ENCODE assay signal across 14 cellular contexts in genomic region chr5:126351138-126351537, GRCh38.
DNase-seq lines count a peak whose midpoint lies in the region; ATAC-seq, FAIRE-seq and TF ChIP-seq lines count a peak whose summit lies in the region.
"Had no signal": no experiment of that assay in that cellular context is flagged by ENCODE, and none has a peak within 500 bp of the region (broad histone marks: within the 10 kb centered on the region; RNA-seq: fewer than 3 reads in every experiment).

No MANE protein-coding gene starts in this region.

- H3K36me3 Mint-ChIP-seq in nephron progenitor cell (ENCODE audit: low read depth): peaks cover 4% of the 10 kb centered on the region
- H3K36me3 Mint-ChIP-seq: activated naive CD4-positive, alpha-beta T cell treated with anti-CD3 and anti-CD28 coated beads, Interleukin-2, amount 50 U/mL, for 24 hours had no signal

- no peak overlapping the region for H3K4me3 Mint-ChIP-seq in nephron progenitor cell
- H3K4me3 Mint-ChIP-seq: activated naive CD4-positive, alpha-beta T cell treated with anti-CD3 and anti-CD28 coated beads, Interleukin-2, amount 50 U/mL, for 24 hours had no signal

- ATAC-seq in left lobe of liver: no peak
- no peak for ATAC-seq in GM21723 (IDR thresholded peaks at IDR 0.05; ENCODE audit: unreplicated experiment)

- peaks cover 4% of the 10 kb centered on the region for H3K27me3 Mint-ChIP-seq in nephron progenitor cell (ENCODE audit: low read depth, poor library complexity)

- in situ Hi-C loops in SK-MEL-5 (cut with HindIII; ENCODE audit: low pct_unique_long_range_greater_than_20kb, low sequenced_read_pairs): loop anchor here (5.0 kb wide), 1 partner anchor 181 kb away; no protein-coding TSS in a partner anchor
- in situ Hi-C loops in GM13977 (cut with MboI; ENCODE audit: low pct_unique_long_range_greater_than_20kb, low sequenced_read_pairs, unreplicated experiment): no loop called here

- TF ChIP-seq CTCF in epithelial cell of proximal tubule (conservative IDR thresholded peaks at IDR 0.05; ENCODE audit: low read depth, low read length): no peak
- no peak for TF ChIP-seq CTCF in nephron progenitor cell (IDR thresholded peaks at IDR 0.05)
- no peak for TF ChIP-seq CTCF in D721Med (IDR thresholded peaks at IDR 0.05; ENCODE audit: insufficient read depth, missing control alignments)
- TF ChIP-seq CTCF in GM13977 (IDR thresholded peaks at IDR 0.05; ENCODE audit: extremely low read depth, insufficient read depth, missing control alignments): no peak

- H3K27ac Mint-ChIP-seq in nephron progenitor cell: peak overlapping the region; percentile 72
- H3K27ac Mint-ChIP-seq: activated naive CD4-positive, alpha-beta T cell treated with anti-CD3 and anti-CD28 coated beads, Interleukin-2, amount 50 U/mL, for 24 hours had no signal

- peaks cover 57% of the 10 kb centered on the region for H3K4me1 Mint-ChIP-seq in nephron progenitor cell

- no peak for FAIRE-seq in D721Med (lab: Jason Lieb, UNC)

- peak; percentile 89 for DNase-seq in EH (ENCODE audit: low read depth)
- DNase-seq in SK-MEL-5 (ENCODE audit: low read depth, low spot score): peak; percentile 13
- peak; percentile 63 for DNase-seq in epithelial cell of proximal tubule (ENCODE audit: low read depth)
- no peak for DNase-seq in nephron progenitor cell
- DNase-seq in D721Med (ENCODE audit: insufficient read length, low spot score): no peak
- no peak for DNase-seq in left lobe of liver (ENCODE audit: low spot score)
- no peak for DNase-seq in GM13977 (ENCODE audit: low spot score)
- DNase-seq: activated CD8-positive, alpha-beta memory T cell treated with anti-CD3 and anti-CD28 coated beads, Interleukin-2, amount 50 U/mL, for 4 hours; AML-193; DMS53; esophagus squamous epithelium; stimulated activated CD4-positive, alpha-beta T cell treated with anti-CD3 and anti-CD28 coated beads, Interleukin-2, amount 100 ng/mL, for 24 hours had no signal

- no peak overlapping the region for H3K4me3 ChIP-seq in epithelial cell of proximal tubule (ENCODE audit: low read depth, low read length)
- H3K4me3 ChIP-seq: esophagus squamous epithelium had no signal

- no peaks in the 10 kb centered on the region for H3K9me3 Mint-ChIP-seq in nephron progenitor cell
- H3K9me3 Mint-ChIP-seq: activated naive CD4-positive, alpha-beta T cell treated with anti-CD3 and anti-CD28 coated beads, Interleukin-2, amount 50 U/mL, for 24 hours had no signal

Comparison
In these comparisons a context has a peak if more than half of its experiments do, and no peak if none do; other contexts are left out.
1. DNase-seq: peak in EH (single experiment), SK-MEL-5 (single experiment) and epithelial cell of proximal tubule (single experiment); none in nephron progenitor cell (single experiment), D721Med (single experiment), left lobe of liver (single experiment) and GM13977 (single experiment).